1 cellular context compared by ENCODE assay signal in the genomic region with DNA sequence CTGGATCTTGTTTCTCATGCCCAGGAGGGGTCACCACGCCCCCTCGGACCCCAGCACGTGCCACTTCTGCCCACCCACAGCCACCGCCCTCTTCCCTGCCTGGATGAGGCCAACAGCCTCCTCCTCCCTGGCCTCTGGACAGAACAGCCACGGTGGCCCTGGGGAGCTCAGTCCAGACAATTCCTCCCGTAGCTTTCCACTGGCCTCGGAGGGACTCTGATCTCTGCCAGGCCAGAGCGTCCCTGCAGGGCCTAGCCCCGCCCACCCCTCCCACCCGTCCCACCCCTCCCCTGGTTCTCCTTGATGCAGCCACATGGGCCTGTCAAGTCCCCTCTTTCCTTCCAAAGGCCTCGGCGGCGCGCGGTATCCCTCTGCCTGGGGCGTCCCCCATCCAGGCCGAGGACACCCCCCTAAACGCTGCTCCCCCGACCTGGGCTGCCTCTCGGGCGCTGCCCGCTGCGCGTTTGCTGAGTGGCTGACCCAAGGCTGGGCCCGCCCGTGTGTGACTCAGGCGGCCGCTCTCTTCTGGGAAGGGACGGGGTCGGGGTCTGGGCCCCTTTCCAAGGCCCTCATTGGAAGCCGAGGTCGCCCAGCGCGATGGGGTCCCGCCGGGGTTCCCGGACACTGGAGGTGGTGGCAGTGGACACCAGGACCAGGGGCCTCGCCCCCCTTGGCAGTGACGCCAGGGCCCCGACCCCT.
TF ChIP-seq lines count a peak whose summit lies in the region.

No MANE protein-coding gene starts in this region.

TF ChIP-seq in HepG2, 621 proteins besides CTCF, POLR2A, EP300 and RAD21 (continued from another document and continues in another):
- TF ChIP-seq, protein P1, sequence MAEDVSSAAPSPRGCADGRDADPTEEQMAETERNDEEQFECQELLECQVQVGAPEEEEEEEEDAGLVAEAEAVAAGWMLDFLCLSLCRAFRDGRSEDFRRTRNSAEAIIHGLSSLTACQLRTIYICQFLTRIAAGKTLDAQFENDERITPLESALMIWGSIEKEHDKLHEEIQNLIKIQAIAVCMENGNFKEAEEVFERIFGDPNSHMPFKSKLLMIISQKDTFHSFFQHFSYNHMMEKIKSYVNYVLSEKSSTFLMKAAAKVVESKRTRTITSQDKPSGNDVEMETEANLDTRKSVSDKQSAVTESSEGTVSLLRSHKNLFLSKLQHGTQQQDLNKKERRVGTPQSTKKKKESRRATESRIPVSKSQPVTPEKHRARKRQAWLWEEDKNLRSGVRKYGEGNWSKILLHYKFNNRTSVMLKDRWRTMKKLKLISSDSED (CRISPR knock-in tag; IDR thresholded peaks at IDR 0.05), result no peak
- no peak for TF ChIP-seq SNAPC2 (CRISPR knock-in tag; IDR thresholded peaks at IDR 0.05)
- TF ChIP-seq FOXK2 (IDR thresholded peaks at IDR 0.05), result 0 out of 2 replicates have a peak, but pooled peaks have one; percentile 38
- TF ChIP-seq ZNF326 (CRISPR knock-in tag; IDR thresholded peaks at IDR 0.05; ENCODE audit: borderline replicate concordance), result no peak
- no peak for TF ChIP-seq ERF (CRISPR knock-in tag; IDR thresholded peaks at IDR 0.05)
- TF ChIP-seq, protein P2, sequence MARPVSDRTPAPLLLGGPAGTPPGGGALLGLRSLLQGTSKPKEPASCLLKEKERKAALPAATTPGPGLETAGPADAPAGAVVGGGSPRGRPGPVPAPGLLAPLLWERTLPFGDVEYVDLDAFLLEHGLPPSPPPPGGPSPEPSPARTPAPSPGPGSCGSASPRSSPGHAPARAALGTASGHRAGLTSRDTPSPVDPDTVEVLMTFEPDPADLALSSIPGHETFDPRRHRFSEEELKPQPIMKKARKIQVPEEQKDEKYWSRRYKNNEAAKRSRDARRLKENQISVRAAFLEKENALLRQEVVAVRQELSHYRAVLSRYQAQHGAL (CRISPR knock-in tag; IDR thresholded peaks at IDR 0.05; ENCODE audit: not compliant biosample characterization), result no peak
- TF ChIP-seq IRF1 (CRISPR knock-in tag; IDR thresholded peaks at IDR 0.05; ENCODE audit: low read depth), result no peak; the same call in 1 of the 2 replicates
- TF ChIP-seq MIER3 (CRISPR knock-in tag; IDR thresholded peaks at IDR 0.05; ENCODE audit: borderline replicate concordance), result no peak
- no peak for TF ChIP-seq ZNF879 (CRISPR knock-in tag; IDR thresholded peaks at IDR 0.05)
- TF ChIP-seq HOXA3 (CRISPR knock-in tag; IDR thresholded peaks at IDR 0.05), result 0 out of 2 replicates have a peak, but pooled peaks have one; percentile 30
- TF ChIP-seq MZF1 (CRISPR knock-in tag; IDR thresholded peaks at IDR 0.05; ENCODE audit: borderline replicate concordance), result no peak
- peak; percentile 84 for TF ChIP-seq MNT (IDR thresholded peaks at IDR 0.05)
- peak; percentile 57 for TF ChIP-seq HDAC1 (CRISPR knock-in tag; IDR thresholded peaks at IDR 0.05)
- no peak for TF ChIP-seq CENPX (CRISPR knock-in tag; IDR thresholded peaks at IDR 0.05)
- no peak for TF ChIP-seq XRCC5 (optimal IDR thresholded peaks at IDR 0.05; ENCODE audit: low read length)
- TF ChIP-seq SSRP1 (CRISPR knock-in tag; IDR thresholded peaks at IDR 0.05), result no peak
- TF ChIP-seq IKZF4 (CRISPR knock-in tag; IDR thresholded peaks at IDR 0.05; ENCODE audit: borderline replicate concordance, low read depth, not compliant biosample characterization), result no peak
- TF ChIP-seq RORA (CRISPR knock-in tag; IDR thresholded peaks at IDR 0.05), result no peak
- no peak for TF ChIP-seq ZNF567 (CRISPR knock-in tag; IDR thresholded peaks at IDR 0.05; ENCODE audit: borderline replicate concordance)
- no peak for TF ChIP-seq NFAT5 (CRISPR knock-in tag; IDR thresholded peaks at IDR 0.05)
- TF ChIP-seq, protein P3, sequence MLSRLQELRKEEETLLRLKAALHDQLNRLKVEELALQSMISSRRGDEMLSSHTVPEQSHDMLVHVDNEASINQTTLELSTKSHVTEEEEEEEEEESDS (CRISPR knock-in tag; IDR thresholded peaks at IDR 0.05; ENCODE audit: borderline replicate concordance), result no peak
- no peak for TF ChIP-seq RBFOX2 (IDR thresholded peaks at IDR 0.05; ENCODE audit: low read depth, low read length)
- TF ChIP-seq KMT2A (CRISPR knock-in tag; IDR thresholded peaks at IDR 0.05), result 0 out of 2 replicates have a peak, but pooled peaks have one; percentile 7
- TF ChIP-seq, protein P4, sequence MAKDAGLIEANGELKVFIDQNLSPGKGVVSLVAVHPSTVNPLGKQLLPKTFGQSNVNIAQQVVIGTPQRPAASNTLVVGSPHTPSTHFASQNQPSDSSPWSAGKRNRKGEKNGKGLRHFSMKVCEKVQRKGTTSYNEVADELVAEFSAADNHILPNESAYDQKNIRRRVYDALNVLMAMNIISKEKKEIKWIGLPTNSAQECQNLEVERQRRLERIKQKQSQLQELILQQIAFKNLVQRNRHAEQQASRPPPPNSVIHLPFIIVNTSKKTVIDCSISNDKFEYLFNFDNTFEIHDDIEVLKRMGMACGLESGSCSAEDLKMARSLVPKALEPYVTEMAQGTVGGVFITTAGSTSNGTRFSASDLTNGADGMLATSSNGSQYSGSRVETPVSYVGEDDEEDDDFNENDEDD (CRISPR knock-in tag; IDR thresholded peaks at IDR 0.05; ENCODE audit: borderline replicate concordance), result no peak
- peak; percentile 72; the same call in 1 of the 2 replicates for TF ChIP-seq ZBTB7B (CRISPR knock-in tag; IDR thresholded peaks at IDR 0.05)
- 0 out of 2 replicates have a peak, but pooled peaks have one; percentile 5 for TF ChIP-seq ZNF138 (CRISPR knock-in tag; IDR thresholded peaks at IDR 0.05; ENCODE audit: low read depth)
- TF ChIP-seq ZBTB2 (CRISPR knock-in tag; IDR thresholded peaks at IDR 0.05; ENCODE audit: low read depth), result no peak
- no peak; the same call in 1 of the 2 replicates for TF ChIP-seq MEIS1 (CRISPR knock-in tag; IDR thresholded peaks at IDR 0.05; ENCODE audit: borderline replicate concordance)
- no peak for TF ChIP-seq FUBP1 (CRISPR knock-in tag; IDR thresholded peaks at IDR 0.05; ENCODE audit: borderline replicate concordance)
- TF ChIP-seq MYNN (CRISPR knock-in tag; IDR thresholded peaks at IDR 0.05; ENCODE audit: low read depth), result no peak
- TF ChIP-seq ZKSCAN8 (CRISPR knock-in tag; IDR thresholded peaks at IDR 0.05; ENCODE audit: borderline replicate concordance), result no peak
- TF ChIP-seq ARID2 (CRISPR knock-in tag; IDR thresholded peaks at IDR 0.05; ENCODE audit: borderline replicate concordance), result no peak
- TF ChIP-seq ZMAT3 (CRISPR knock-in tag; conservative IDR thresholded peaks at IDR 0.05), result no peak
- no peak for TF ChIP-seq ZNF724P (CRISPR knock-in tag; IDR thresholded peaks at IDR 0.05; ENCODE audit: borderline replicate concordance)
- TF ChIP-seq ZNF589 (CRISPR knock-in tag; conservative IDR thresholded peaks at IDR 0.05), result peak; percentile 63; the same call in 1 of the 2 replicates
- no peak for TF ChIP-seq ZNF672 (CRISPR knock-in tag; IDR thresholded peaks at IDR 0.05)
- TF ChIP-seq, protein P5, sequence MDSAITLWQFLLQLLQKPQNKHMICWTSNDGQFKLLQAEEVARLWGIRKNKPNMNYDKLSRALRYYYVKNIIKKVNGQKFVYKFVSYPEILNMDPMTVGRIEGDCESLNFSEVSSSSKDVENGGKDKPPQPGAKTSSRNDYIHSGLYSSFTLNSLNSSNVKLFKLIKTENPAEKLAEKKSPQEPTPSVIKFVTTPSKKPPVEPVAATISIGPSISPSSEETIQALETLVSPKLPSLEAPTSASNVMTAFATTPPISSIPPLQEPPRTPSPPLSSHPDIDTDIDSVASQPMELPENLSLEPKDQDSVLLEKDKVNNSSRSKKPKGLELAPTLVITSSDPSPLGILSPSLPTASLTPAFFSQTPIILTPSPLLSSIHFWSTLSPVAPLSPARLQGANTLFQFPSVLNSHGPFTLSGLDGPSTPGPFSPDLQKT (CRISPR knock-in tag; IDR thresholded peaks at IDR 0.05; ENCODE audit: borderline replicate concordance), result no peak
- TF ChIP-seq ARHGAP35 (CRISPR knock-in tag; IDR thresholded peaks at IDR 0.05; ENCODE audit: borderline replicate concordance), result no peak
- TF ChIP-seq ZNF83 (CRISPR knock-in tag; IDR thresholded peaks at IDR 0.05; ENCODE audit: borderline replicate concordance), result no peak
